ENCODE assay signal across 7 cellular contexts in genomic region chr12:26614217-26614616, GRCh38.
DNase-seq lines count a peak whose midpoint lies in the region; ATAC-seq and TF ChIP-seq lines count a peak whose summit lies in the region.

No MANE protein-coding gene starts in this region.

- no peaks in the 10 kb centered on the region for H3K9me3 ChIP-seq in ascending aorta

- intact Hi-C loops in ascending aorta (cut with DNase I): no loop called here

- H3K4me3 ChIP-seq in GM06990 (replicated peaks; ENCODE audit: low read depth, low read length): no peak overlapping the region
- H3K4me3 ChIP-seq in ascending aorta: no peak overlapping the region
- no peak overlapping the region for H3K4me3 ChIP-seq in kidney epithelial cell (ENCODE audit: low read depth, low read length)

- H3K36me3 ChIP-seq in GM06990 (ENCODE audit: control insufficient read depth, insufficient read depth, low read length) (no peaks in the 10 kb centered on the region; the same call in 1 of the 2 replicates), ascending aorta (no peaks in the 10 kb centered on the region), kidney epithelial cell (ENCODE audit: control insufficient read depth, insufficient read depth, low read length) (no peaks in the 10 kb centered on the region)

- DNase-seq in GM06990 (ENCODE audit: extremely low read depth, insufficient read length) (no peak), LoVo (ENCODE audit: low spot score) (peak; percentile 16), ascending aorta (ENCODE audit: low spot score in 2 of 2) (no peak), kidney epithelial cell (ENCODE audit: low read depth) (no peak), NCI-H2107 treated with DMSO at 0.1 percent for 48 hours (lab: John Stamatoyannopoulos, UW; ENCODE audit: unreplicated experiment) (no peak)

- no peak overlapping the region for H3K27ac ChIP-seq in ascending aorta

- H3K27me3 ChIP-seq in GM06990 (replicated peaks; ENCODE audit: control insufficient read depth, insufficient read depth, low read length) (no peaks in the 10 kb centered on the region), ascending aorta (no peaks in the 10 kb centered on the region), kidney epithelial cell (ENCODE audit: control insufficient read depth, insufficient read depth, low read length) (no peaks in the 10 kb centered on the region)

- peak; percentile 62 for TF ChIP-seq CTCF in GM06990 (IDR thresholded peaks at IDR 0.05; ENCODE audit: insufficient read depth, low read length, poor library complexity, severe bottlenecking)
- TF ChIP-seq CTCF in ascending aorta (IDR thresholded peaks at IDR 0.05): peak in 2 of 3 experiments; percentile 11 to 43
- TF ChIP-seq CTCF in kidney epithelial cell (IDR thresholded peaks at IDR 0.05; ENCODE audit: insufficient read depth, low read length, poor library complexity, severe bottlenecking): peak; percentile 66

- no peaks in the 10 kb centered on the region for H3K4me1 ChIP-seq in ascending aorta

- no peak for ATAC-seq in activated CD4-positive, CD25-positive, alpha-beta regulatory T cell treated with anti-CD3 and anti-CD28 coated beads, Interleukin-2, amount 50 U/mL, for 24 hours
- ATAC-seq in GM21825 (IDR thresholded peaks at IDR 0.05; ENCODE audit: unreplicated experiment): no peak
